In the genomic region with DNA sequence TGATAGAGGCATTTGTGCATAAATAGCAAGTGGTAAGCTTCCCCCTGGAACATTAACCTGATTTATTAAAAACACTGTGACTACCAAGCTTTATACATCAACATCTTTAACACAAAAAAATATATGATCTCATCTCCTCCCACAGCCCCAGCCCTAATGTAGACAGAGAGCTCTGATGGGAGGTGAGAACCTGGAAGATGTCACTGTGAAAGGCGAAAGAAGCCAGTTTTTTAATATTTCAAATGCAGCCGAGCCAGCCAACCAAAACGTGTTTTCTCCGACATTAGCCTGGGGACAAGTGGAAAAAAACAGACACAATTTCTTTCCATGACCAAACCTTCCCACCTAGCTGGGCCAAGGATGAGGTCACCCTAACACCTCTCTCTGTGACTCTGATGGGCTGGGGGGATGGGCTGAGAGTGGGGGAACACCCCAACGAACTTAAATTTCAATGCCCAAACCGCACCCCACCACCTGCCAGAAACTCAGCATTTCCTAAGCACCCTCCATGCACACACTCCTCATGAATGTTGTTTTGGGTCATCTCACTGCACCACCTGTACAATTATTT, we compare ENCODE assay signal across 19 cellular contexts.
"Had no signal": no experiment of that assay in that cellular context is flagged by ENCODE, and none has a peak within 500 bp of the region (broad histone marks: within the 10 kb centered on the region; RNA-seq: fewer than 3 reads in every experiment).

No MANE protein-coding gene starts in this region.

- H3K4me3 ChIP-seq: ascending aorta, cardiac muscle cell, colonic mucosa, heart right ventricle, left ventricle myocardium inferior, ovary, smooth muscle cell, transverse colon had no signal

- H3K27me3 ChIP-seq: ascending aorta, cardiac muscle cell, colonic mucosa, ovary, transverse colon had no signal

- H3K4me1 ChIP-seq: ascending aorta, colonic mucosa, heart right ventricle, left ventricle myocardium inferior, transverse colon had no signal

- H3K9me3 ChIP-seq: ascending aorta, colonic mucosa, ovary, transverse colon had no signal

- DNase-seq: activated CD8-positive, alpha-beta memory T cell treated with anti-CD3 and anti-CD28 coated beads, Interleukin-2, amount 10 ng/mL, durations not matched to agents 7 days and 5 days; activated gamma-delta T cell treated with Interleukin-2 at 50 U/mL for 16 hours; activated naive CD8-positive, alpha-beta T cell treated with anti-CD3 and anti-CD28 coated beads, Interleukin-2, amount 10 ng/mL, durations not matched to agents 7 days and 5 days; activated T-cell treated with anti-CD3 and anti-CD28 coated beads, Interleukin-2, amount 50 U/mL, for 4 hours; colonic mucosa; foreskin melanocyte; heart right ventricle; left ventricle myocardium inferior; ovary; retina; stimulated activated naive B cell treated with anti-CD40 and anti-IgM and Interleukin-4, amounts not matched to agents 10 μg/mL and 1 μg/mL and 100 μg/mL, for 72 hours; substantia nigra; transverse colon had no signal

- H3K27ac Mint-ChIP-seq: activated CD8-positive, alpha-beta memory T cell treated with anti-CD3 and anti-CD28 coated beads, Interleukin-2, amount 10 ng/mL, durations not matched to agents 7 days and 5 days; activated naive CD8-positive, alpha-beta T cell treated with anti-CD3 and anti-CD28 coated beads, Interleukin-2, amount 10 ng/mL, durations not matched to agents 7 days and 5 days; memory B cell; stimulated activated naive B cell treated with anti-CD40 and anti-IgM and Interleukin-4, amounts not matched to agents 10 μg/mL and 1 μg/mL and 100 μg/mL, for 72 hours had no signal

- H3K27ac ChIP-seq: ascending aorta, cardiac muscle cell, colonic mucosa, heart right ventricle, left ventricle myocardium inferior, ovary had no signal

- H3K4me1 Mint-ChIP-seq: activated CD8-positive, alpha-beta memory T cell treated with anti-CD3 and anti-CD28 coated beads, Interleukin-2, amount 10 ng/mL, durations not matched to agents 7 days and 5 days; memory B cell; neural crest cell had no signal

- ATAC-seq: activated CD4-positive, CD25-positive, alpha-beta regulatory T cell treated with anti-CD3 and anti-CD28 coated beads, Interleukin-2, amount 50 U/mL, for 24 hours; activated CD8-positive, alpha-beta memory T cell treated with anti-CD3 and anti-CD28 coated beads, Interleukin-2, amount 10 ng/mL, durations not matched to agents 7 days and 5 days; activated T-cell treated with anti-CD3 and anti-CD28 coated beads, Interleukin-2, amount 50 U/mL, for 4 hours; heart right ventricle; stimulated activated naive B cell treated with anti-CD40 and anti-IgM and Interleukin-4, amounts not matched to agents 10 μg/mL and 1 μg/mL and 100 μg/mL, for 72 hours had no signal

- H3K36me3 Mint-ChIP-seq: activated CD8-positive, alpha-beta memory T cell treated with anti-CD3 and anti-CD28 coated beads, Interleukin-2, amount 10 ng/mL, durations not matched to agents 7 days and 5 days; activated naive CD8-positive, alpha-beta T cell treated with anti-CD3 and anti-CD28 coated beads, Interleukin-2, amount 10 ng/mL, durations not matched to agents 7 days and 5 days had no signal

- H3K36me3 ChIP-seq: ascending aorta, cardiac muscle cell, colonic mucosa, heart right ventricle, left ventricle myocardium inferior, ovary, transverse colon had no signal

- H3K4me3 Mint-ChIP-seq: activated CD8-positive, alpha-beta memory T cell treated with anti-CD3 and anti-CD28 coated beads, Interleukin-2, amount 10 ng/mL, durations not matched to agents 7 days and 5 days; activated naive CD8-positive, alpha-beta T cell treated with anti-CD3 and anti-CD28 coated beads, Interleukin-2, amount 10 ng/mL, durations not matched to agents 7 days and 5 days; activated T-cell treated with anti-CD3 and anti-CD28 coated beads, Interleukin-2, amount 50 U/mL, for 4 hours; memory B cell; neural crest cell; stimulated activated naive B cell treated with anti-CD40 and anti-IgM and Interleukin-4, amounts not matched to agents 10 μg/mL and 1 μg/mL and 100 μg/mL, for 72 hours had no signal

- H3K27me3 Mint-ChIP-seq: activated naive CD8-positive, alpha-beta T cell treated with anti-CD3 and anti-CD28 coated beads, Interleukin-2, amount 10 ng/mL, durations not matched to agents 7 days and 5 days had no signal
